In the genomic region with DNA sequence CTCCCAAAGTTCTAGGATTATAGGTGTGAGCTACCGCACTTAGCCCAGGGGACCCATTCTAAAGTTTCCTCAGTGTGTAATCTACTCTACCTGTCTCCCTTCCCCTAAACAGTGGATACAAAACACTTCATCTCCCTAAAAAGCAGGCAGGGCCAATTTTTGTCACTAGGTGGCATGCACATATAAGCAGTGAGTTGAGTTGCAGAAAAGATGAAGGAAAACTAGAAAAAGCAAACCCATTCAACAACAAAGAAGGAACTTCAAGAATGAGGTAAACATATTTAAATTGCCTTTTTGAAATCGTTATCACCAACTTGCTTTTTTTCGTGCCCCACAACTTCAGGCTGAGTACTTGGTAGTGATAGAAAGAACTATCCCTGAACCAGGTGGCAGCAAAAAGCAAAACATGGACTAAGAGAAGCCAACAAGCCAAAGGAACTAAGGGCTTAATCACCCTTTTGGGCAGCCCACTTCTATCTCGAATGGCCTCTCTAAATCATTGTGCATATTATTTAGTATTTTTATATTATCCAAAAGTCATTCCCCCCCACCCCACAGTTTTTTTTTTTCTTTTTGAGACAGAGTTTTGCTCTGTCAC, we compare ENCODE assay signal across 8 cellular contexts. TPM values are rescaled to one million over a fixed set of nuclear protein-coding genes. Genes with fewer than 3 reads are reported as not detected.
DNase-seq lines count a peak whose midpoint lies in the region; ATAC-seq and TF ChIP-seq lines count a peak whose summit lies in the region.

No MANE protein-coding gene starts in this region.

- H3K36me3 ChIP-seq in gastroesophageal sphincter, result no peaks in the 10 kb centered on the region

- no peaks in the 10 kb centered on the region for H3K9me3 Mint-ChIP-seq in activated T-cell treated with anti-CD3 and anti-CD28 coated beads, Interleukin-2, amount 50 U/mL, for 4 hours
- no peaks in the 10 kb centered on the region for H3K9me3 Mint-ChIP-seq in activated T-cell treated with anti-CD3 and anti-CD28 coated beads, Interleukin-2, amount 50 U/mL, for 24 hours
- peaks cover 3% of the 10 kb centered on the region; the same call in 1 of the 2 replicates for H3K9me3 Mint-ChIP-seq in HFFc6

- no peaks in the 10 kb centered on the region for H3K36me3 Mint-ChIP-seq in activated T-cell treated with anti-CD3 and anti-CD28 coated beads, Interleukin-2, amount 50 U/mL, for 4 hours (ENCODE audit: insufficient read depth)
- no peaks in the 10 kb centered on the region for H3K36me3 Mint-ChIP-seq in activated T-cell treated with anti-CD3 and anti-CD28 coated beads, Interleukin-2, amount 50 U/mL, for 24 hours (ENCODE audit: low read depth)
- H3K36me3 Mint-ChIP-seq in HFFc6 (ENCODE audit: low read depth), result no peaks in the 10 kb centered on the region

- H3K27me3 Mint-ChIP-seq in activated T-cell treated with anti-CD3 and anti-CD28 coated beads, Interleukin-2, amount 50 U/mL, for 4 hours (ENCODE audit: low read depth), result peaks cover 3% of the 10 kb centered on the region
- no peaks in the 10 kb centered on the region for H3K27me3 Mint-ChIP-seq in activated T-cell treated with anti-CD3 and anti-CD28 coated beads, Interleukin-2, amount 50 U/mL, for 24 hours
- H3K27me3 Mint-ChIP-seq in HFFc6 (ENCODE audit: insufficient read depth), result no peaks in the 10 kb centered on the region

- H3K4me3 ChIP-seq in gastroesophageal sphincter, result no peak overlapping the region

- no peak overlapping the region for H3K27ac Mint-ChIP-seq in activated T-cell treated with anti-CD3 and anti-CD28 coated beads, Interleukin-2, amount 50 U/mL, for 24 hours
- no peak overlapping the region; the same call in 1 of the 2 replicates for H3K27ac Mint-ChIP-seq in HFFc6

- TF ChIP-seq EP300 in gastroesophageal sphincter (IDR thresholded peaks at IDR 0.05), result no peak

- peak; percentile 82 for TF ChIP-seq CTCF in HFFc6 (IDR thresholded peaks at IDR 0.05)
- peak in 3 of 4 experiments; percentile 19 to 47 (median 42) for TF ChIP-seq CTCF in gastroesophageal sphincter (IDR thresholded peaks at IDR 0.05)

- no peaks in the 10 kb centered on the region for H3K9me3 ChIP-seq in gastroesophageal sphincter

- no peak overlapping the region for H3K4me3 Mint-ChIP-seq in activated T-cell treated with anti-CD3 and anti-CD28 coated beads, Interleukin-2, amount 50 U/mL, for 4 hours
- no peak overlapping the region for H3K4me3 Mint-ChIP-seq in activated T-cell treated with anti-CD3 and anti-CD28 coated beads, Interleukin-2, amount 50 U/mL, for 24 hours
- H3K4me3 Mint-ChIP-seq in HFFc6, result no peak overlapping the region

- ATAC-seq in activated T-cell treated with anti-CD3 and anti-CD28 coated beads, Interleukin-2, amount 50 U/mL, for 4 hours, result peak in 1 of 2 donors; percentile 30
- ATAC-seq in gastroesophageal sphincter (no peak), HG03439 (IDR thresholded peaks at IDR 0.05; ENCODE audit: unreplicated experiment) (no peak)

- no peak for TF ChIP-seq POLR2A in gastroesophageal sphincter (IDR thresholded peaks at IDR 0.05)

- H3K4me1 Mint-ChIP-seq in activated T-cell treated with anti-CD3 and anti-CD28 coated beads, Interleukin-2, amount 50 U/mL, for 4 hours (ENCODE audit: low read depth), result no peaks in the 10 kb centered on the region
- H3K4me1 Mint-ChIP-seq in activated T-cell treated with anti-CD3 and anti-CD28 coated beads, Interleukin-2, amount 50 U/mL, for 24 hours (ENCODE audit: low read depth), result no peaks in the 10 kb centered on the region
- H3K4me1 Mint-ChIP-seq in HFFc6 (ENCODE audit: low read depth), result peaks cover 6% of the 10 kb centered on the region; the same call in 1 of the 2 replicates

- no peak overlapping the region for H3K27ac ChIP-seq in gastroesophageal sphincter

- no peaks in the 10 kb centered on the region for H3K4me1 ChIP-seq in gastroesophageal sphincter

- peak; percentile 9 for DNase-seq in activated T-cell treated with anti-CD3 and anti-CD28 coated beads, Interleukin-2, amount 50 U/mL, for 4 hours
- DNase-seq in activated T-cell treated with anti-CD3 and anti-CD28 coated beads, Interleukin-2, amount 50 U/mL, for 24 hours, result no peak
- peak; percentile 66 for DNase-seq in HFFc6
- peak; percentile 42 for DNase-seq in NCI-H2196 treated with DMSO at 0.1 percent for 48 hours (lab: John Stamatoyannopoulos, UW; ENCODE audit: unreplicated experiment)
- peak; percentile 12 to 37 for DNase-seq in activated CD4-positive, alpha-beta T cell treated with anti-CD3 and anti-CD28 coated beads, Interleukin-2, amount 50 U/mL, for 48 hours
- DNase-seq in putamen (ENCODE audit: low spot score), result peak; percentile 42

- 11 to 14% methylated on average over 3 of the region's 4 CpGs for WGBS in gastroesophageal sphincter (ENCODE audit: low coverage in 1 of 2), 2 donors

- no peaks in the 10 kb centered on the region for H3K27me3 ChIP-seq in gastroesophageal sphincter

RNA-seq across cellular contexts. Expression of gene ALDH9A1, which starts 19.7 kb away (rescaled TPM):
- 10 to 100 TPM; 40.1 to 47.3 (median 42.4) TPM for total RNA-seq in activated T-cell treated with anti-CD3 and anti-CD28 coated beads, Interleukin-2, amount 50 U/mL, for 4 hours
- 10 to 100 TPM; 63.2 to 69.9 (median 66.6) TPM for total RNA-seq in HFFc6 (2021; fragmentation: NEBNext Ultra II Directional; extraction: Animal tissue kit (Norgen Biotek cat#: 25700))
- 10 to 100 TPM; 47.3 to 90.4 (median 76.4) TPM for total RNA-seq in gastroesophageal sphincter

RNA-seq across cellular contexts. Expression of gene TMCO1, which starts 50.7 kb away (rescaled TPM):
- 10 to 100 TPM; 95.3 to 98.6 (median 95.8) TPM for total RNA-seq in activated T-cell treated with anti-CD3 and anti-CD28 coated beads, Interleukin-2, amount 50 U/mL, for 4 hours
- 100 to 1,000 TPM; 134 to 165 (median 137) TPM for total RNA-seq in HFFc6 (2021; fragmentation: NEBNext Ultra II Directional; extraction: Animal tissue kit (Norgen Biotek cat#: 25700))
- 10 to 100 TPM; 33.2 to 57.7 (median 40.2) TPM for total RNA-seq in gastroesophageal sphincter
